Comparison of ENCODE assay signal across 20 cellular contexts in the genomic region with DNA sequence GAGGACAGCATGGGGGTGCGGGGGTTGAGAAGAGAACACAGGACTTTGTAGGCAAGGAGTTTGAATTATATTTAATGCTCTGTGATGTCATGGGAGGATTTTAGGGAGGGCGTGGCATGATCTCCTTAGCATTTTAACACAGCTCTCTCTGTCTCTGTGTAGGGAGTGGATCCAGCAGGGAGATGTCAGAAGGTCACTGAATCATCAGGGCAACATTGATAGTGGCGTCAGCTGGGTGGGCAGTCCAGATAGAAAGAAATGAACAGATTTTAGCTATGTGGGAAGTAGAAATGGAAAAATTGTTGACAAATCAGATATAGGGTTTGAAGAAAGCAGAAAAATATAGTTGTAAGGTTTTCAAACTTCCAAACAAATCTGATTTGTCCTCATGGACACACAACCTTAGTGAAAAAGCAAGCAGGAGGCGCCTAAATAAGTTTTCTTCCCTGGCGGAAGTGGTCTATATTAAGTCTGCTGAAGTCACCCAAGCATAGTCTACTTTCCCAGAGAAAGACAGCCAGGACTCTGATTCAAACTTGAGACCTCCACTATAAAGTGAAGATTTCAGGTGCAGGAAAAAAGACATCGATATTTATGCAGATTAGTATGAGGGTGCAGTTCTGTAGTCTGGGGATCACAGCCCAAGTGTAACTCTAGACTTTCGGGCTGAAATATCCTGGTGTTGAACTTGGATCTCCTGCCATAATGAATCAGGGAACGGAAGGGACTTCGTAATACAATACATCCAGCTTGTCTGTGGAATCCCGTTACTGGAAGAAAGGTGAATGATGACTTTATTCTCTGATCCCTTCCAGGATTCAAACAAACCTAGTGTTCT. TPM values are rescaled to one million over a fixed set of nuclear protein-coding genes. Genes with fewer than 3 reads are reported as not detected.
"Had no signal": no experiment of that assay in that cellular context is flagged by ENCODE, and none has a peak within 500 bp of the region (broad histone marks: within the 10 kb centered on the region; RNA-seq: fewer than 3 reads in every experiment).

No MANE protein-coding gene starts in this region.

- H3K36me3 ChIP-seq: brain microvascular endothelial cell, cardiac muscle cell had no signal

- ATAC-seq: activated CD8-positive, alpha-beta T cell treated with anti-CD3 and anti-CD28 coated beads for 36 hours; activated T-cell treated with anti-CD3 and anti-CD28 coated beads, Interleukin-2, amount 50 U/mL, for 72 hours had no signal

- H3K4me3 ChIP-seq: cardiac muscle cell, SK-N-MC had no signal

- DNase-seq: activated CD4-positive, CD25-positive, alpha-beta regulatory T cell; activated CD8-positive, alpha-beta memory T cell treated with anti-CD3 and anti-CD28 coated beads, Interleukin-2, amount 50 U/mL, for 4 hours; activated CD8-positive, alpha-beta T cell treated with anti-CD3 and anti-CD28 coated beads for 36 hours; activated gamma-delta T cell treated with Interleukin-2 at 50 U/mL for 16 hours; activated naive CD4-positive, alpha-beta T cell treated with anti-CD3 and anti-CD28 coated beads, Interleukin-2, amount 10 ng/mL, durations not matched to agents 7 days and 5 days; activated naive CD8-positive, alpha-beta T cell treated with anti-CD3 and anti-CD28 coated beads for 36 hours; activated T-cell treated with anti-CD3 and anti-CD28 coated beads, Interleukin-2, amount 50 U/mL, for 72 hours; brain microvascular endothelial cell; Kasumi-1; NCI-H1048; NCI-H2029; NCI-H446; NCI-H524; SIG-M5; T-helper 1 cell had no signal

- H3K27me3 ChIP-seq: brain microvascular endothelial cell, cardiac muscle cell had no signal

- H3K27ac ChIP-seq: brain microvascular endothelial cell, cardiac muscle cell, SK-N-MC, VCaP had no signal

RNA-seq across cellular contexts. Expression of a gene that starts 18.1 kb away (rescaled TPM):
- total RNA-seq: activated CD8-positive, alpha-beta T cell treated with anti-CD3 and anti-CD28 coated beads for 36 hours; activated naive CD8-positive, alpha-beta T cell treated with anti-CD3 and anti-CD28 coated beads for 36 hours; activated T-cell treated with anti-CD3 and anti-CD28 coated beads, Interleukin-2, amount 50 U/mL, for 72 hours; activated T-helper 2 cell treated with anti-CD3 and anti-CD28 coated beads, Interferon-gamma antibody, Interleukin-2, Interleukin-4, amounts not matched to agents 10 μg/mL and 5 μg/mL and 100 μg/mL, durations not matched to agents 14 hours and 24 hours and 36 hours; T-helper 2 cell treated with Interferon-gamma antibody and Interleukin-4, amounts not matched to agents 100 ng/mL and 5 ng/mL, for 36 hours had no signal
- polyA plus RNA-seq: cardiac muscle cell had no signal
